11 cellular contexts compared by ENCODE assay signal in genomic region chr18:9823805-9824473, GRCh38.
A peak's percentile ranks its signal among the peaks of the same experiment; 100 is the strongest.
DNase-seq lines count a peak whose midpoint lies in the region; ATAC-seq and TF ChIP-seq lines count a peak whose summit lies in the region.
"Had no signal": no experiment of that assay in that cellular context is flagged by ENCODE, and none has a peak within 500 bp of the region (broad histone marks: within the 10 kb centered on the region; RNA-seq: fewer than 3 reads in every experiment).

No MANE protein-coding gene starts in this region.

- H3K4me1 Mint-ChIP-seq in CD14-positive monocyte, result peaks cover 20% of the 10 kb centered on the region

- H2AK9ac ChIP-seq in IMR-90 (replicated peaks; ENCODE audit: low read depth, low read length, poor library complexity), result no peak overlapping the region

- H2AK5ac ChIP-seq in IMR-90 (ENCODE audit: low read depth, low read length), result peak overlapping the region; percentile 82

- H4K20me1 ChIP-seq in IMR-90 (ENCODE audit: insufficient read depth, low read length), result 0 out of 2 replicates have a peak, but pooled peaks cover 3% of the 10 kb centered on the region

- no TSS peak for BruUV-seq in IMR-90 (replicated peaks; lab: Mats Ljungman, UMichigan)

- 0 out of 2 replicates have a peak overlapping the region, but pooled peaks have one; percentile 27 for H4K91ac ChIP-seq in IMR-90 (ENCODE audit: insufficient read depth, low read depth, low read length)

- DNase-seq in IMR-90, result peak; percentile 65
- peak; percentile 53 for DNase-seq in choroid plexus epithelial cell (ENCODE audit: low read depth)
- no peak for DNase-seq in lower lobe of right lung
- no peak for DNase-seq in upper lobe of right lung
- DNase-seq in GM13977 (ENCODE audit: low spot score), result no peak
- no peak for DNase-seq in NCI-H1436 (lab: John Stamatoyannopoulos, UW)
- no peak for DNase-seq in CD14-positive monocyte (ENCODE audit: low spot score)
- DNase-seq: activated T-cell treated with anti-CD3 and anti-CD28 coated beads, Interleukin-2, amount 50 U/mL, for 72 hours; natural killer cell; NCI-H2029; stimulated activated naive CD8-positive, alpha-beta T cell treated with anti-CD3 and anti-CD28 coated beads, Interleukin-15, Interleukin-2, amounts not matched to agents 100 U/mL and 50 U/mL, for 24 hours had no signal

- CTCF ChIA-PET in IMR-90 (lab: Yijun Ruan, JAX), result no interaction called here

- H3K4me1 ChIP-seq in IMR-90 (ENCODE audit: control insufficient read depth, insufficient read depth, low read length), result peaks cover 30% of the 10 kb centered on the region
- H3K4me1 ChIP-seq in lower lobe of right lung, result peaks cover 43% of the 10 kb centered on the region
- H3K4me1 ChIP-seq in upper lobe of right lung, result peaks cover 39% of the 10 kb centered on the region

- no peak overlapping the region for H3K4me3 Mint-ChIP-seq in CD14-positive monocyte
- H3K4me3 Mint-ChIP-seq: activated T-cell treated with anti-CD3 and anti-CD28 coated beads, Interleukin-2, amount 50 U/mL, for 72 hours; natural killer cell had no signal

- H2BK15ac ChIP-seq in IMR-90 (ENCODE audit: low read depth, low read length), result peak overlapping the region; percentile 82; the same call in 2 of the 3 replicates

- peaks cover 15 to 20% of the 10 kb centered on the region in 2 donors for H3K36me3 Mint-ChIP-seq in CD14-positive monocyte
- H3K36me3 Mint-ChIP-seq: natural killer cell had no signal

- peak overlapping the region; percentile 38; the same call in 1 of the 2 replicates for H3K4ac ChIP-seq in IMR-90 (ENCODE audit: low read depth, low read length)

- H3K4me2 ChIP-seq in IMR-90 (ENCODE audit: low read depth, low read length), result no peak overlapping the region

- H3K9me3 ChIP-seq in IMR-90 (ENCODE audit: control insufficient read depth, insufficient read depth, low read length) (no peaks in the 10 kb centered on the region), lower lobe of right lung (no peaks in the 10 kb centered on the region), upper lobe of right lung (no peaks in the 10 kb centered on the region)

- peaks cover 28% of the 10 kb centered on the region for H3K9me1 ChIP-seq in IMR-90 (ENCODE audit: insufficient read depth, low read length)

- H3K27ac ChIP-seq in IMR-90 (ENCODE audit: insufficient read depth, low read length) (no peak overlapping the region), lower lobe of right lung (peak overlapping the region; percentile 84), upper lobe of right lung (peak overlapping the region; percentile 48)

- H3K4me3 ChIP-seq in IMR-90 (ENCODE audit: insufficient read depth, low read depth, low read length) (no peak overlapping the region), choroid plexus epithelial cell (ENCODE audit: low read depth, low read length) (no peak overlapping the region), lower lobe of right lung (no peak overlapping the region), upper lobe of right lung (no peak overlapping the region)

- H3K14ac ChIP-seq in IMR-90 (replicated peaks; ENCODE audit: low read depth, low read length), result peak overlapping the region; percentile 69; the same call in 1 of the 2 replicates

- H2AFZ ChIP-seq in IMR-90 (replicated peaks; ENCODE audit: low read length, poor library complexity), result peak overlapping the region; percentile 25

- H3K23ac ChIP-seq in IMR-90 (ENCODE audit: low read depth, low read length), result peak overlapping the region; percentile 26; the same call in 1 of the 2 replicates

- no peak overlapping the region for H3K27ac Mint-ChIP-seq in CD14-positive monocyte
- H3K27ac Mint-ChIP-seq: activated T-cell treated with anti-CD3 and anti-CD28 coated beads, Interleukin-2, amount 50 U/mL, for 72 hours; natural killer cell had no signal

- H3K9me3 Mint-ChIP-seq in CD14-positive monocyte, result peaks cover 0 to 1% (median 0%) of the 10 kb centered on the region in 7 donors
- H3K9me3 Mint-ChIP-seq: natural killer cell had no signal

- TF ChIP-seq CTCF in IMR-90 (conservative IDR thresholded peaks at IDR 0.05; ENCODE audit: low read depth, low read length), result no peak
- TF ChIP-seq CTCF in choroid plexus epithelial cell (conservative IDR thresholded peaks at IDR 0.05; ENCODE audit: low read depth, low read length), result no peak
- no peak for TF ChIP-seq CTCF in lower lobe of right lung (IDR thresholded peaks at IDR 0.05)
- TF ChIP-seq CTCF in upper lobe of right lung (IDR thresholded peaks at IDR 0.05), result no peak
- TF ChIP-seq CTCF in GM13977 (IDR thresholded peaks at IDR 0.05; ENCODE audit: extremely low read depth, insufficient read depth, missing control alignments), result no peak
- no peak for TF ChIP-seq CTCF in CD14-positive monocyte (IDR thresholded peaks at IDR 0.05)

- POLR2A ChIA-PET in IMR-90 (lab: Charles Lee; ENCODE audit: unreplicated experiment), result no interaction called here

- peak overlapping the region; percentile 85 for H2BK5ac ChIP-seq in IMR-90 (ENCODE audit: low read depth, low read length, poor library complexity, severe bottlenecking)

- H4K5ac ChIP-seq in IMR-90 (ENCODE audit: low read depth, low read length), result peak overlapping the region; percentile 12; the same call in 1 of the 2 replicates

- H4K8ac ChIP-seq in IMR-90 (ENCODE audit: low read depth in 2 of 2, low read length in 2 of 2), result peak overlapping the region; percentile 7 to 67; a peak in 3 of 4 replicates

- H3K9ac ChIP-seq in IMR-90 (ENCODE audit: low read depth, low read length), result no peak overlapping the region

- H3K36me3 ChIP-seq in IMR-90 (ENCODE audit: control insufficient read depth, insufficient read depth, low read length) (no peaks in the 10 kb centered on the region), lower lobe of right lung (no peaks in the 10 kb centered on the region), upper lobe of right lung (no peaks in the 10 kb centered on the region)

- ATAC-seq in IMR-90 (ENCODE audit: low read depth) (no peak), lower lobe of right lung (no peak), upper lobe of right lung (no peak)
- ATAC-seq: activated T-cell treated with anti-CD3 and anti-CD28 coated beads, Interleukin-2, amount 50 U/mL, for 72 hours; natural killer cell; stimulated activated naive CD8-positive, alpha-beta T cell treated with anti-CD3 and anti-CD28 coated beads, Interleukin-15, Interleukin-2, amounts not matched to agents 100 U/mL and 50 U/mL, for 24 hours had no signal

- dilution Hi-C loops in IMR-90 (cut with HindIII; ENCODE audit: low sequenced_read_pairs, unreplicated experiment), result no loop called here

- H3K27me3 Mint-ChIP-seq in CD14-positive monocyte (ENCODE audit: low read depth in 3 of 3), result no peaks in the 10 kb centered on the region

- no peak for TF ChIP-seq RAD21 in IMR-90 (IDR thresholded peaks at IDR 0.05; ENCODE audit: low read length)

- H3K56ac ChIP-seq in IMR-90 (ENCODE audit: extremely low read depth, insufficient read depth, low read length), result no peak overlapping the region

- H3K27me3 ChIP-seq in IMR-90 (ENCODE audit: control insufficient read depth, insufficient read depth, low read length) (no peaks in the 10 kb centered on the region), lower lobe of right lung (ENCODE audit: low read depth) (no peaks in the 10 kb centered on the region), upper lobe of right lung (no peaks in the 10 kb centered on the region)

- H2BK120ac ChIP-seq in IMR-90 (ENCODE audit: low read depth, low read length), result peak overlapping the region; percentile 30; the same call in 1 of the 2 replicates

- TF ChIP-seq POLR2A in IMR-90 (IDR thresholded peaks at IDR 0.05; ENCODE audit: low read depth, low read length), result no peak

- peak overlapping the region; percentile 62; the same call in 1 of the 2 replicates for H3K18ac ChIP-seq in IMR-90 (ENCODE audit: low read depth, low read length)

- intact Hi-C loops in IMR-90 (cut with micrococcal nuclease), result loop anchor here (2.0 kb wide), 1 partner anchor 41 kb away; no protein-coding TSS in a partner anchor
- intact Hi-C loops in lower lobe of right lung (cut with DNase I), result no loop called here
- intact Hi-C loops in upper lobe of right lung (cut with DNase I), result no loop called here
- intact Hi-C loops in CD14-positive monocyte (cut with micrococcal nuclease), result loop anchor here in 1 of 2 donors (10.0 kb wide), 1 partner anchor 209 kb away; the partner anchor contains the start of gene PPP4R1

- peak overlapping the region; percentile 67; the same call in 1 of the 2 replicates for H2BK20ac ChIP-seq in IMR-90 (ENCODE audit: low read depth, low read length)

- in situ Hi-C loops in IMR-90 (cut with MboI; ENCODE audit: low sequenced_read_pairs), result no loop called here
- in situ Hi-C loops in GM13977 (cut with MboI; ENCODE audit: low pct_unique_long_range_greater_than_20kb, low sequenced_read_pairs, unreplicated experiment), result no loop called here

- H3K79me1 ChIP-seq in IMR-90 (ENCODE audit: low read depth in 1 of 2, low read length in 2 of 2), result peaks cover 28 to 54% of the 10 kb centered on the region in 2 experiments

- WGBS in IMR-90 (ENCODE audit: extremely low coverage in 2 of 2, insufficient read length in 1 of 2), 2 experiments, result no CpG with 5 or more reads among the region's 4 CpGs

TF ChIP-seq in IMR-90, 13 proteins besides CTCF, POLR2A, EP300 and RAD21 (continues in another document):
- TF ChIP-seq MAZ (IDR thresholded peaks at IDR 0.05; ENCODE audit: borderline replicate concordance, low read depth, low read length) (no peak), RFX5 (IDR thresholded peaks at IDR 0.05; ENCODE audit: low read depth, low read length) (no peak), SMC3 (IDR thresholded peaks at IDR 0.05; ENCODE audit: low read depth, low read length) (no peak), CHD1 (IDR thresholded peaks at IDR 0.05; ENCODE audit: low read depth, low read length) (no peak), USF2 (IDR thresholded peaks at IDR 0.05; ENCODE audit: low read depth, low read length) (no peak), MXI1 (IDR thresholded peaks at IDR 0.05; ENCODE audit: borderline replicate concordance, low read depth, low read length) (no peak), NFE2L2 (IDR thresholded peaks at IDR 0.05; ENCODE audit: low read depth, low read length) (no peak), CEBPB (IDR thresholded peaks at IDR 0.05; ENCODE audit: low read depth, low read length) (no peak)

Comparison
In these comparisons a context has a peak if more than half of its experiments do, and no peak if none do; other contexts are left out.
1. DNase-seq: peak in IMR-90 (single experiment) and choroid plexus epithelial cell (single experiment); none in lower lobe of right lung (single experiment), upper lobe of right lung (single experiment), GM13977 (single experiment), NCI-H1436 (single experiment) and CD14-positive monocyte (single experiment).